22 cellular contexts compared by ENCODE assay signal in genomic region chr1:99776133-99776532, GRCh38.
"Had no signal": no experiment of that assay in that cellular context is flagged by ENCODE, and none has a peak within 500 bp of the region (broad histone marks: within the 10 kb centered on the region; RNA-seq: fewer than 3 reads in every experiment).

No MANE protein-coding gene starts in this region.

- H3K4me3 ChIP-seq: cardiac muscle cell, esophagus squamous epithelium, heart right ventricle, pancreas, sigmoid colon, upper lobe of right lung had no signal

- H3K4me3 Mint-ChIP-seq: activated CD4-positive, alpha-beta T cell treated with anti-CD3 and anti-CD28 coated beads, Interleukin-2, amount 10 ng/mL, durations not matched to agents 24 days and 14 days; activated CD8-positive, alpha-beta T cell treated with anti-CD3 and anti-CD28 coated beads for 36 hours; activated naive CD8-positive, alpha-beta T cell treated with anti-CD3 and anti-CD28 coated beads for 36 hours; activated T-helper 17 cell treated with anti-CD3 and anti-CD28 coated beads, Interleukin-2, amount 50 U/mL, for 72 hours; dendritic cell treated with granulocyte-macrophage colony-stimulating factor and Interleukin-4, amounts not matched to agents 40 ng/mL and 50 ng/mL, for 4 days; naive thymus-derived CD8-positive, alpha-beta T cell; stimulated activated naive B cell treated with anti-CD40 and anti-IgM and Interleukin-4, amounts not matched to agents 10 μg/mL and 1 μg/mL and 100 μg/mL, for 72 hours had no signal

- H3K36me3 ChIP-seq: cardiac muscle cell, esophagus squamous epithelium, heart right ventricle, neutrophil, pancreas, sigmoid colon, upper lobe of right lung had no signal

- H3K4me1 Mint-ChIP-seq: activated CD4-positive, alpha-beta T cell treated with anti-CD3 and anti-CD28 coated beads, Interleukin-2, amount 10 ng/mL, durations not matched to agents 24 days and 14 days; activated naive CD8-positive, alpha-beta T cell treated with anti-CD3 and anti-CD28 coated beads for 36 hours; activated T-helper 17 cell treated with anti-CD3 and anti-CD28 coated beads, Interleukin-2, amount 50 U/mL, for 72 hours; naive thymus-derived CD8-positive, alpha-beta T cell had no signal

- DNase-seq: activated CD4-positive, alpha-beta T cell treated with anti-CD3 and anti-CD28 coated beads, Interleukin-2, amount 10 ng/mL, durations not matched to agents 24 days and 14 days; activated CD8-positive, alpha-beta T cell treated with anti-CD3 and anti-CD28 coated beads for 36 hours; activated naive CD4-positive, alpha-beta T cell; activated naive CD8-positive, alpha-beta T cell treated with anti-CD3 and anti-CD28 coated beads for 36 hours; activated T-cell treated with anti-CD3 and anti-CD28 coated beads, Interleukin-2, amount 50 U/mL, for 1 hour; amniotic stem cell; effector CD8-positive, alpha-beta T cell; esophagus squamous epithelium; heart right ventricle; kidney glomerular epithelial cell; left ventricle myocardium superior; mesenchymal stem cell; naive thymus-derived CD8-positive, alpha-beta T cell; pancreas; sigmoid colon; stimulated activated CD4-positive, alpha-beta T cell treated with anti-CD3 and anti-CD28 coated beads, Interleukin-4, amount 100 ng/mL, for 24 hours; stimulated activated naive B cell treated with anti-CD40 and anti-IgM and Interleukin-4, amounts not matched to agents 10 μg/mL and 1 μg/mL and 100 μg/mL, for 72 hours; upper lobe of right lung had no signal

- H3K9me3 Mint-ChIP-seq: activated CD4-positive, alpha-beta T cell treated with anti-CD3 and anti-CD28 coated beads, Interleukin-2, amount 10 ng/mL, durations not matched to agents 24 days and 14 days; activated CD8-positive, alpha-beta T cell treated with anti-CD3 and anti-CD28 coated beads for 36 hours; activated naive CD8-positive, alpha-beta T cell treated with anti-CD3 and anti-CD28 coated beads for 36 hours; activated T-helper 17 cell treated with anti-CD3 and anti-CD28 coated beads, Interleukin-2, amount 50 U/mL, for 72 hours; dendritic cell treated with granulocyte-macrophage colony-stimulating factor and Interleukin-4, amounts not matched to agents 40 ng/mL and 50 ng/mL, for 4 days; naive thymus-derived CD8-positive, alpha-beta T cell; stimulated activated naive B cell treated with anti-CD40 and anti-IgM and Interleukin-4, amounts not matched to agents 10 μg/mL and 1 μg/mL and 100 μg/mL, for 72 hours had no signal

- H3K27ac Mint-ChIP-seq: activated CD4-positive, alpha-beta T cell treated with anti-CD3 and anti-CD28 coated beads, Interleukin-2, amount 10 ng/mL, durations not matched to agents 24 days and 14 days; activated CD8-positive, alpha-beta T cell treated with anti-CD3 and anti-CD28 coated beads for 36 hours; activated naive CD8-positive, alpha-beta T cell treated with anti-CD3 and anti-CD28 coated beads for 36 hours; activated T-helper 17 cell treated with anti-CD3 and anti-CD28 coated beads, Interleukin-2, amount 50 U/mL, for 72 hours; dendritic cell treated with granulocyte-macrophage colony-stimulating factor and Interleukin-4, amounts not matched to agents 40 ng/mL and 50 ng/mL, for 4 days; stimulated activated naive B cell treated with anti-CD40 and anti-IgM and Interleukin-4, amounts not matched to agents 10 μg/mL and 1 μg/mL and 100 μg/mL, for 72 hours had no signal

- H3K9me3 ChIP-seq: esophagus squamous epithelium, heart right ventricle, neutrophil, pancreas, sigmoid colon, upper lobe of right lung had no signal

- H3K27me3 ChIP-seq: cardiac muscle cell, esophagus squamous epithelium, pancreas, sigmoid colon, upper lobe of right lung had no signal

- ATAC-seq: activated CD8-positive, alpha-beta T cell treated with anti-CD3 and anti-CD28 coated beads for 36 hours; activated T-helper 17 cell treated with anti-CD3 and anti-CD28 coated beads, Interleukin-2, amount 50 U/mL, for 72 hours; heart right ventricle; left ventricle myocardium superior; naive thymus-derived CD8-positive, alpha-beta T cell; pancreas; stimulated activated naive B cell treated with anti-CD40 and anti-IgM and Interleukin-4, amounts not matched to agents 10 μg/mL and 1 μg/mL and 100 μg/mL, for 72 hours; upper lobe of right lung had no signal

- H3K4me1 ChIP-seq: esophagus squamous epithelium, pancreas, sigmoid colon had no signal

- H3K36me3 Mint-ChIP-seq: activated naive CD8-positive, alpha-beta T cell treated with anti-CD3 and anti-CD28 coated beads for 36 hours; naive thymus-derived CD8-positive, alpha-beta T cell; stimulated activated naive B cell treated with anti-CD40 and anti-IgM and Interleukin-4, amounts not matched to agents 10 μg/mL and 1 μg/mL and 100 μg/mL, for 72 hours had no signal

- H3K27ac ChIP-seq: cardiac muscle cell, esophagus squamous epithelium, heart right ventricle, neutrophil, pancreas, sigmoid colon, upper lobe of right lung had no signal
